Comparison of ENCODE assay signal across 8 cellular contexts in genomic region chrX:47311857-47312774, GRCh38. TPM values are rescaled to one million over a fixed set of nuclear protein-coding genes. Genes with fewer than 3 reads are reported as not detected.
DNase-seq lines count a peak whose midpoint lies in the region; ATAC-seq and TF ChIP-seq lines count a peak whose summit lies in the region.

No MANE protein-coding gene starts in this region.

- H3K36me3 ChIP-seq in mammary epithelial cell (ENCODE audit: insufficient read depth, low read length) (no peaks in the 10 kb centered on the region), left lung (no peaks in the 10 kb centered on the region)

- dilution Hi-C loops in mammary epithelial cell (cut with HindIII; ENCODE audit: low sequenced_read_pairs), result no loop called here

- H3K9me3 ChIP-seq in mammary epithelial cell (replicated peaks; ENCODE audit: insufficient read depth, low read length) (no peaks in the 10 kb centered on the region), left lung (no peaks in the 10 kb centered on the region)

- ATAC-seq in left lung, result peak; percentile 93

- in situ Hi-C loops in mammary epithelial cell (cut with MboI; ENCODE audit: low sequenced_read_pairs in 2 of 2), result no loop called here

- peak; percentile 74 for DNase-seq in D341Med (ENCODE audit: low spot score)
- peak; percentile 69 for DNase-seq in HT-29 (ENCODE audit: low spot score)
- DNase-seq in T-helper 9 cell, result peak; percentile 24
- DNase-seq in mammary epithelial cell, result peak; percentile 62
- DNase-seq in left lung, result peak in 1 of 2 donors; percentile 44
- DNase-seq in stimulated activated CD8-positive, alpha-beta memory T cell treated with anti-CD3 and anti-CD28 coated beads, Interleukin-2, amount 100 ng/mL, for 48 hours (ENCODE audit: low read depth in 2 of 2), result peak; percentile 10 to 21
- no peak for DNase-seq in NCI-H2171 treated with DMSO at 0.1 percent for 48 hours (lab: John Stamatoyannopoulos, UW)
- no peak for DNase-seq in NCI-H510A treated with DMSO at 0.1 percent for 48 hours (lab: John Stamatoyannopoulos, UW)

- CTCF ChIA-PET in mammary epithelial cell (lab: Charles Lee; ENCODE audit: low non-redundant PET), result interaction anchor here (0.6 to 0.7 kb wide), 2 partner anchors 111 to 121 kb away, joined by 4 read pairs; no protein-coding TSS in a partner anchor

- no peaks in the 10 kb centered on the region for H3K79me2 ChIP-seq in mammary epithelial cell (ENCODE audit: insufficient read depth, low read length)

- TF ChIP-seq CTCF in mammary epithelial cell (conservative IDR thresholded peaks at IDR 0.05 in 1 of 2, IDR thresholded peaks at IDR 0.05 in 1 of 2; ENCODE audit: extremely low read depth in 1 of 2, insufficient read depth in 1 of 2, low read depth in 1 of 2, low read length in 2 of 2), result peak; percentile 50 to 72
- peak in 1 of 2 donors; percentile 33 for TF ChIP-seq CTCF in left lung (IDR thresholded peaks at IDR 0.05)

- H3K4me1 ChIP-seq in mammary epithelial cell (ENCODE audit: insufficient read depth, low read length) (no peaks in the 10 kb centered on the region), left lung (no peaks in the 10 kb centered on the region)

- H3K27ac ChIP-seq in mammary epithelial cell (ENCODE audit: insufficient read depth, low read depth, low read length) (no peak overlapping the region), left lung (peak overlapping the region in 1 of 2 donors; percentile 57)

- H3K4me3 ChIP-seq in mammary epithelial cell (replicated peaks in 1 of 3; ENCODE audit: insufficient read depth in 1 of 3, low read depth in 2 of 3, low read length in 3 of 3) (no peak overlapping the region), left lung (no peak overlapping the region)

- intact Hi-C loops in mammary epithelial cell (cut with micrococcal nuclease) (loop anchor here (1.0 kb wide), 4 partner anchors 72 to 119 kb away; partner anchors contain the start of genes UBA1 and USP11), left lung (cut with DNase I) (no loop called here)

- no peaks in the 10 kb centered on the region for H4K20me1 ChIP-seq in mammary epithelial cell (ENCODE audit: insufficient read depth, low read length)

- peak overlapping the region; percentile 28 for H2AFZ ChIP-seq in mammary epithelial cell (ENCODE audit: low read depth, low read length)

- no TSS peak for BruUV-seq in mammary epithelial cell (replicated peaks; lab: Mats Ljungman, UMichigan)

- 42% methylated on average over 12 of the region's 19 CpGs for WGBS in mammary epithelial cell (ENCODE audit: low coverage, missing lambda C conversion rate)

- no peak overlapping the region for H3K9ac ChIP-seq in mammary epithelial cell (ENCODE audit: insufficient read depth, low read length)

- H3K4me2 ChIP-seq in mammary epithelial cell (ENCODE audit: insufficient read depth, low read depth, low read length), result peak overlapping the region; percentile 21

- H3K27me3 ChIP-seq in mammary epithelial cell (ENCODE audit: insufficient read depth, low read length) (no peaks in the 10 kb centered on the region), left lung (peaks cover 0 to 8% of the 10 kb centered on the region in 2 donors)

RNA-seq across cellular contexts. Expression of gene ZNF157, which starts 58.3 kb away (rescaled TPM):
- not detected in 2 replicates for total RNA-seq in HT-29 (2014; rRNA removed; shearing (Covaris generic))
- total RNA-seq in mammary epithelial cell (under 1 TPM; 0.17 to 0.28 TPM), left lung (under 1 TPM; 0.20 to 0.29 TPM)
- polyA plus RNA-seq in mammary epithelial cell, result 0.12 TPM
- polyA minus RNA-seq in mammary epithelial cell, result not detected

Comparison
In these comparisons a context has a peak if more than half of its experiments do, and no peak if none do; other contexts are left out.
1. DNase-seq: peak in D341Med (single experiment), HT-29 (single experiment), T-helper 9 cell (single experiment), mammary epithelial cell (single experiment) and stimulated activated CD8-positive, alpha-beta memory T cell treated with anti-CD3 and anti-CD28 coated beads, Interleukin-2, amount 100 ng/mL, for 48 hours (2 of 2); none in NCI-H2171 treated with DMSO at 0.1 percent for 48 hours (single experiment) and NCI-H510A treated with DMSO at 0.1 percent for 48 hours (single experiment).